Comparison of ENCODE assay signal across 1 cellular context in genomic region chr19:38209671-38210457, GRCh38.
TF ChIP-seq lines count a peak whose summit lies in the region.

No MANE protein-coding gene starts in this region.

TF ChIP-seq in HEK293, 187 proteins besides CTCF, POLR2A, EP300 and RAD21 (continued from another document and continues in another):
- TF ChIP-seq ZNF423 (tag by site-specific recombination; IDR thresholded peaks at IDR 0.05) (0 out of 2 replicates have a peak, but pooled peaks have one; percentile 53), ZNF19 (tag by site-specific recombination; IDR thresholded peaks at IDR 0.05; ENCODE audit: low read depth) (no peak), GLIS2 (tag by site-specific recombination; IDR thresholded peaks at IDR 0.05) (no peak), ZIC2 (tag by site-specific recombination; IDR thresholded peaks at IDR 0.05) (no peak), ZNF302 (tag by site-specific recombination; IDR thresholded peaks at IDR 0.05; ENCODE audit: low read depth) (no peak), ZNF777 (tag by site-specific recombination; IDR thresholded peaks at IDR 0.05; ENCODE audit: borderline replicate concordance) (no peak), ZNF335 (tag by site-specific recombination; conservative IDR thresholded peaks at IDR 0.05) (no peak), ZBTB10 (tag by site-specific recombination; IDR thresholded peaks at IDR 0.05) (0 out of 2 replicates have a peak, but pooled peaks have one; percentile 38), KLF7 (tag by site-specific recombination; IDR thresholded peaks at IDR 0.05; ENCODE audit: borderline replicate concordance) (no peak), ZNF704 (tag by site-specific recombination; IDR thresholded peaks at IDR 0.05) (no peak), HOXC10 (CRISPR knock-in tag; IDR thresholded peaks at IDR 0.05) (no peak), ZBTB11 (tag by site-specific recombination; conservative IDR thresholded peaks at IDR 0.05; ENCODE audit: low read depth) (no peak), ZNF148 (tag by site-specific recombination; IDR thresholded peaks at IDR 0.05; ENCODE audit: borderline replicate concordance) (no peak), ZXDB (tag by site-specific recombination; IDR thresholded peaks at IDR 0.05) (no peak), ZBTB44 (tag by site-specific recombination; IDR thresholded peaks at IDR 0.05) (no peak), ZNF394 (tag by site-specific recombination; IDR thresholded peaks at IDR 0.05; ENCODE audit: borderline replicate concordance) (no peak), ZNF621 (tag by site-specific recombination; IDR thresholded peaks at IDR 0.05) (no peak), ZFP69B (tag by site-specific recombination; IDR thresholded peaks at IDR 0.05) (no peak), ZNF23 (tag by site-specific recombination; IDR thresholded peaks at IDR 0.05; ENCODE audit: borderline replicate concordance) (no peak), ZNF184 (tag by site-specific recombination; IDR thresholded peaks at IDR 0.05) (no peak), IKZF3 (tag by site-specific recombination; IDR thresholded peaks at IDR 0.05) (no peak; the same call in 1 of the 2 replicates), ZNF311 (tag by site-specific recombination; IDR thresholded peaks at IDR 0.05; ENCODE audit: borderline replicate concordance) (no peak), ZNF843 (tag by site-specific recombination; IDR thresholded peaks at IDR 0.05) (no peak), YY2 (tag by site-specific recombination; IDR thresholded peaks at IDR 0.05) (no peak), ZNF626 (tag by site-specific recombination; IDR thresholded peaks at IDR 0.05) (no peak), ZNF776 (tag by site-specific recombination; IDR thresholded peaks at IDR 0.05; ENCODE audit: borderline replicate concordance) (no peak), OSR2 (tag by site-specific recombination; IDR thresholded peaks at IDR 0.05) (no peak), WT1 (tag by site-specific recombination; IDR thresholded peaks at IDR 0.05) (peak; percentile 92), ZNF600 (tag by site-specific recombination; IDR thresholded peaks at IDR 0.05) (peak; percentile 37; the same call in 1 of the 2 replicates), ZNF548 (tag by site-specific recombination; IDR thresholded peaks at IDR 0.05) (no peak), ZBTB7A (tag by site-specific recombination; IDR thresholded peaks at IDR 0.05; ENCODE audit: low read depth) (no peak; the same call in 1 of the 2 replicates), ZNF354C (tag by site-specific recombination; IDR thresholded peaks at IDR 0.05; ENCODE audit: borderline replicate concordance, low read depth) (no peak)
- TF ChIP-seq, protein P1, sequence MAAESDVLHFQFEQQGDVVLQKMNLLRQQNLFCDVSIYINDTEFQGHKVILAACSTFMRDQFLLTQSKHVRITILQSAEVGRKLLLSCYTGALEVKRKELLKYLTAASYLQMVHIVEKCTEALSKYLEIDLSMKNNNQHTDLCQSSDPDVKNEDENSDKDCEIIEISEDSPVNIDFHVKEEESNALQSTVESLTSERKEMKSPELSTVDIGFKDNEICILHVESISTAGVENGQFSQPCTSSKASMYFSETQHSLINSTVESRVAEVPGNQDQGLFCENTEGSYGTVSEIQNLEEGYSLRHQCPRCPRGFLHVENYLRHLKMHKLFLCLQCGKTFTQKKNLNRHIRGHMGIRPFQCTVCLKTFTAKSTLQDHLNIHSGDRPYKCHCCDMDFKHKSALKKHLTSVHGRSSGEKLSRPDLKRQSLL (tag by site-specific recombination; IDR thresholded peaks at IDR 0.05), result peak; percentile 32; the same call in 1 of the 2 replicates
- TF ChIP-seq, protein P2, sequence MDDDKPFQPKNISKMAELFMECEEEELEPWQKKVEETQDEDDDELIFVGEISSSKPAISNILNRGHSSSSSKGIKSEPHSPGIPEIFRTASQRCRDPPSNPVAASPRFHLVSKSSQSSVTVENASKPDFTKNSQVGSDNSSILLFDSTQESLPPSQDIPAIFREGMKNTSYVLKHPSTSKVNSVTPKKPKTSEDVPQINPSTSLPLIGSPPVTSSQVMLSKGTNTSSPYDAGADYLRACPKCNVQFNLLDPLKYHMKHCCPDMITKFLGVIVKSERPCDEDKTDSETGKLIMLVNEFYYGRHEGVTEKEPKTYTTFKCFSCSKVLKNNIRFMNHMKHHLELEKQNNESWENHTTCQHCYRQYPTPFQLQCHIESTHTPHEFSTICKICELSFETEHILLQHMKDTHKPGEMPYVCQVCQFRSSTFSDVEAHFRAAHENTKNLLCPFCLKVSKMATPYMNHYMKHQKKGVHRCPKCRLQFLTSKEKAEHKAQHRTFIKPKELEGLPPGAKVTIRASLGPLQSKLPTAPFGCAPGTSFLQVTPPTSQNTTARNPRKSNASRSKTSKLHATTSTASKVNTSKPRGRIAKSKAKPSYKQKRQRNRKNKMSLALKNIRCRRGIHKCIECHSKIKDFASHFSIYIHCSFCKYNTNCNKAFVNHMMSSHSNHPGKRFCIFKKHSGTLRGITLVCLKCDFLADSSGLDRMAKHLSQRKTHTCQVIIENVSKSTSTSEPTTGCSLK (tag by site-specific recombination; IDR thresholded peaks at IDR 0.05), result no peak
- TF ChIP-seq, protein P3, sequence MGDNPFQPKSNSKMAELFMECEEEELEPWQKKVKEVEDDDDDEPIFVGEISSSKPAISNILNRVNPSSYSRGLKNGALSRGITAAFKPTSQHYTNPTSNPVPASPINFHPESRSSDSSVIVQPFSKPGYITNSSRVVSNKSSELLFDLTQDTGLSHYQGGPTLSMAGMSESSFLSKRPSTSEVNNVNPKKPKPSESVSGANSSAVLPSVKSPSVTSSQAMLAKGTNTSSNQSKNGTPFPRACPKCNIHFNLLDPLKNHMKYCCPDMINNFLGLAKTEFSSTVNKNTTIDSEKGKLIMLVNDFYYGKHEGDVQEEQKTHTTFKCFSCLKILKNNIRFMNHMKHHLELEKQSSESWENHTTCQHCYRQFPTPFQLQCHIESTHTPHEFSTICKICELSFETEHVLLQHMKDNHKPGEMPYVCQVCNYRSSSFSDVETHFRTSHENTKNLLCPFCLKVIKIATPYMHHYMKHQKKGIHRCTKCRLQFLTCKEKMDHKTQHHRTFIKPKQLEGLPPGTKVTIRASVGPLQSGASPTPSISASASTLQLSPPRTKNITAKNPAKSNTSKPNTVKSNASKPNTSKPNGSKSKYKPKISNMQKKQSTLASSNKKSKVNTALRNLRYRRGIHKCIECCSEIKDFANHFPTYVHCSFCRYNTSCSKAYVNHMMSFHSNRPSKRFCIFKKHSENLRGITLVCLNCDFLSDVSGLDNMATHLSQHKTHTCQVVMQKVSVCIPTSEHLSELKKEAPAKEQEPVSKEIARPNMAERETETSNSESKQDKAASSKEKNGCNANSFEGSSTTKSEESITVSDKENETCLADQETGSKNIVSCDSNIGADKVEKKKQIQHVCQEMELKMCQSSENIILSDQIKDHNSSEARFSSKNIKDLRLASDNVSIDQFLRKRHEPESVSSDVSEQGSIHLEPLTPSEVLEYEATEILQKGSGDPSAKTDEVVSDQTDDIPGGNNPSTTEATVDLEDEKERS (tag by site-specific recombination; IDR thresholded peaks at IDR 0.05), result no peak
- TF ChIP-seq, protein P4, sequence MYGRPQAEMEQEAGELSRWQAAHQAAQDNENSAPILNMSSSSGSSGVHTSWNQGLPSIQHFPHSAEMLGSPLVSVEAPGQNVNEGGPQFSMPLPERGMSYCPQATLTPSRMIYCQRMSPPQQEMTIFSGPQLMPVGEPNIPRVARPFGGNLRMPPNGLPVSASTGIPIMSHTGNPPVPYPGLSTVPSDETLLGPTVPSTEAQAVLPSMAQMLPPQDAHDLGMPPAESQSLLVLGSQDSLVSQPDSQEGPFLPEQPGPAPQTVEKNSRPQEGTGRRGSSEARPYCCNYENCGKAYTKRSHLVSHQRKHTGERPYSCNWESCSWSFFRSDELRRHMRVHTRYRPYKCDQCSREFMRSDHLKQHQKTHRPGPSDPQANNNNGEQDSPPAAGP (tag by site-specific recombination; IDR thresholded peaks at IDR 0.05), result no peak; the same call in 1 of the 2 replicates
